3 cellular contexts compared by ENCODE assay signal in genomic region chr1:16209132-16209846, GRCh38.
TF ChIP-seq lines count a peak whose summit lies in the region.

No MANE protein-coding gene starts in this region.

TF ChIP-seq in GM23338, 12 proteins besides CTCF, POLR2A, EP300 and RAD21 (continues in another document):
- TF ChIP-seq EZH2 (IDR thresholded peaks at IDR 0.05; ENCODE audit: low read depth, unreplicated experiment): no peak
- TF ChIP-seq ZNF114 (CRISPR knock-in tag; IDR thresholded peaks at IDR 0.05): no peak
- TF ChIP-seq CREB1 (CRISPR knock-in tag; IDR thresholded peaks at IDR 0.05; ENCODE audit: low read depth): no peak
- TF ChIP-seq JUNB (IDR thresholded peaks at IDR 0.05; ENCODE audit: unreplicated experiment): no peak
- TF ChIP-seq STAT1 (IDR thresholded peaks at IDR 0.05; ENCODE audit: unreplicated experiment): no peak
- no peak for TF ChIP-seq ZNF331 (CRISPR knock-in tag; IDR thresholded peaks at IDR 0.05; ENCODE audit: low read depth)
- no peak for TF ChIP-seq NANOG (IDR thresholded peaks at IDR 0.05; ENCODE audit: borderline replicate concordance)
- no peak for TF ChIP-seq ETS1 (IDR thresholded peaks at IDR 0.05)
- no peak for TF ChIP-seq REST (IDR thresholded peaks at IDR 0.05; ENCODE audit: unreplicated experiment)
- TF ChIP-seq EZH2phosphoT487 (IDR thresholded peaks at IDR 0.05; ENCODE audit: unreplicated experiment): no peak

TF ChIP-seq in H1, 55 proteins besides CTCF, POLR2A, EP300 and RAD21:
- TF ChIP-seq NANOG (IDR thresholded peaks at IDR 0.05; ENCODE audit: insufficient read depth, low read depth, low read length, poor library complexity, severe bottlenecking) (no peak), POU5F1 (IDR thresholded peaks at IDR 0.05; ENCODE audit: low read depth, low read length) (no peak), ASH2L (IDR thresholded peaks at IDR 0.05; ENCODE audit: low read length) (no peak), BACH1 (IDR thresholded peaks at IDR 0.05; ENCODE audit: low read length) (no peak)
- TF ChIP-seq, protein P1, sequence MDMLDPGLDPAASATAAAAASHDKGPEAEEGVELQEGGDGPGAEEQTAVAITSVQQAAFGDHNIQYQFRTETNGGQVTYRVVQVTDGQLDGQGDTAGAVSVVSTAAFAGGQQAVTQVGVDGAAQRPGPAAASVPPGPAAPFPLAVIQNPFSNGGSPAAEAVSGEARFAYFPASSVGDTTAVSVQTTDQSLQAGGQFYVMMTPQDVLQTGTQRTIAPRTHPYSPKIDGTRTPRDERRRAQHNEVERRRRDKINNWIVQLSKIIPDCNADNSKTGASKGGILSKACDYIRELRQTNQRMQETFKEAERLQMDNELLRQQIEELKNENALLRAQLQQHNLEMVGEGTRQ (IDR thresholded peaks at IDR 0.05; ENCODE audit: low read length): no peak

TF ChIP-seq in SK-N-SH, 30 proteins besides CTCF, POLR2A, EP300 and RAD21:
- TF ChIP-seq TCF12 (IDR thresholded peaks at IDR 0.05): no peak
- TF ChIP-seq ZBTB33 (IDR thresholded peaks at IDR 0.05; ENCODE audit: borderline replicate concordance, low read depth): no peak
- no peak for TF ChIP-seq JUND (IDR thresholded peaks at IDR 0.05)
- TF ChIP-seq TEAD4 (IDR thresholded peaks at IDR 0.05; ENCODE audit: borderline replicate concordance, insufficient read depth): no peak
- no peak for TF ChIP-seq SIN3A (IDR thresholded peaks at IDR 0.05; ENCODE audit: borderline replicate concordance, low read depth, low read length)
- no peak for TF ChIP-seq TAF1 (IDR thresholded peaks at IDR 0.05; ENCODE audit: borderline replicate concordance, low read depth, low read length)
- no peak for TF ChIP-seq FOXJ3 (CRISPR knock-in tag; IDR thresholded peaks at IDR 0.05)
- no peak for TF ChIP-seq RXRA (IDR thresholded peaks at IDR 0.05; ENCODE audit: borderline replicate concordance, low read depth)
- TF ChIP-seq FOXM1 (IDR thresholded peaks at IDR 0.05; ENCODE audit: low read depth): no peak
- no peak for TF ChIP-seq RCOR1 (IDR thresholded peaks at IDR 0.05; ENCODE audit: low read length)
TF ChIP-seq in SK-N-SH: peak in this region for 0.
